Comparison of ENCODE assay signal across 9 cellular contexts in the genomic region with DNA sequence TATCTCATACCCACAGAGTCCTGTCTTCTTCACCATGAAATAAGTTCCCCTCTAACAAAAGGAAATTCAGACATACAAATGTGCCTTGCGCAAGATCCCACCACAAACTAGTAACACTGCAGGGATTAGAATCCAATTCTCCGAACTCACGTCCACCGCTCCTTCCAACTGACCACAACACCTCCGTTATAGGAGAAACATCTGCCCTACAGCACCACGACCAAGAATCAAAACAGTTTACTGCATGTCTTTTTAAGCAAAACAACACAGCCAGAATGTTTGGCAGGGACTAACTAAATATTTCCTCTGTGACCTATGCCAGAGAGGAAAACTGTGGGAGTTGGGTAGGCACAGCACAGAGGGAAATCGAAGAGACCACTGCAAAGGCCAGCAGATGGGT.
A peak's percentile ranks its signal among the peaks of the same experiment; 100 is the strongest.
DNase-seq lines count a peak whose midpoint lies in the region; ATAC-seq and TF ChIP-seq lines count a peak whose summit lies in the region.
"Had no signal": no experiment of that assay in that cellular context is flagged by ENCODE, and none has a peak within 500 bp of the region (broad histone marks: within the 10 kb centered on the region; RNA-seq: fewer than 3 reads in every experiment).

No MANE protein-coding gene starts in this region.

- no peak overlapping the region for H4K5ac ChIP-seq in H9 (ENCODE audit: insufficient read length, low read depth, low read length)

- no peak overlapping the region for H3K27ac Mint-ChIP-seq in H9

- H2BK15ac ChIP-seq in H9 (ENCODE audit: low read depth, low read length): peak overlapping the region; percentile 37; the same call in 1 of the 2 replicates

- H3K9me3 Mint-ChIP-seq in H9: no peaks in the 10 kb centered on the region; a peak in 1 of 5 replicates

- H3K36me3 ChIP-seq in heart right ventricle (no peaks in the 10 kb centered on the region), skeletal muscle tissue (ENCODE audit: control insufficient read depth in 3 of 3, insufficient read depth in 3 of 3, low read length in 3 of 3) (no peaks in the 10 kb centered on the region)

- H3K9ac ChIP-seq in H9 (ENCODE audit: extremely low read depth, insufficient read length, low read length): no peak overlapping the region
- peak overlapping the region in 1 of 3 donors; percentile 28 for H3K9ac ChIP-seq in skeletal muscle tissue (ENCODE audit: low read depth in 1 of 3, low read length in 3 of 3)

- H2BK120ac ChIP-seq in H9 (ENCODE audit: low read depth, low read length, poor library complexity, severe bottlenecking): no peak overlapping the region

- H3K14ac ChIP-seq in H9 (ENCODE audit: insufficient read depth, low read length): no peak overlapping the region

- no peak overlapping the region for H3K4me3 Mint-ChIP-seq in H9

- no peak overlapping the region for H4K91ac ChIP-seq in H9 (ENCODE audit: insufficient read length, low read depth, low read length)

- TF ChIP-seq CTCF in H9 (conservative IDR thresholded peaks at IDR 0.05) (no peak), heart right ventricle (IDR thresholded peaks at IDR 0.05) (no peak), coronary artery (IDR thresholded peaks at IDR 0.05) (no peak)

- no peak overlapping the region for H3K4me2 ChIP-seq in H9 (ENCODE audit: insufficient read depth, insufficient read length, low read length)

- no peaks in the 10 kb centered on the region for H3K79me2 ChIP-seq in H9 (ENCODE audit: insufficient read depth, low read length)

- peaks cover 0 to 4% (median 2%) of the 10 kb centered on the region in 3 experiments; a peak in 3 of 7 replicates for H3K36me3 Mint-ChIP-seq in H9 (ENCODE audit: insufficient read depth in 1 of 3, low read depth in 3 of 3)

- no peak overlapping the region for H3K23ac ChIP-seq in H9 (ENCODE audit: insufficient read length, low read depth, low read length)

- H3K23me2 ChIP-seq in H9 (ENCODE audit: insufficient read length, low read depth, low read length, poor library complexity, severe bottlenecking): no peaks in the 10 kb centered on the region

- ATAC-seq in heart right ventricle: peak in 7 of 8 donors; percentile 42 to 64 (median 51)
- no peak for ATAC-seq in HG02571 (IDR thresholded peaks at IDR 0.05; ENCODE audit: unreplicated experiment)
- ATAC-seq in HG02981 (IDR thresholded peaks at IDR 0.05; ENCODE audit: unreplicated experiment): no peak

- H3K4ac ChIP-seq in H9 (ENCODE audit: low read depth, low read length): no peak overlapping the region; the same call in 1 of the 2 replicates

- H4K8ac ChIP-seq in H9 (replicated peaks; ENCODE audit: insufficient read length, low read depth, low read length): no peak overlapping the region

- H3K18ac ChIP-seq in H9 (ENCODE audit: insufficient read length, low read depth, low read length): no peak overlapping the region

- no CpG with 5 or more reads among the region's 7 CpGs for WGBS in H9 (ENCODE audit: extremely low coverage, insufficient read length, low lambda C conversion rate)
- 44 to 53% methylated on average over 7 of the region's 7 CpGs for WGBS in heart right ventricle, 2 donors

- H3K4me1 ChIP-seq in H9 (ENCODE audit: insufficient read depth, low read length) (peaks cover 12% of the 10 kb centered on the region; the same call in 1 of the 2 replicates), heart right ventricle (peaks cover 0 to 59% (median 46%) of the 10 kb centered on the region in 9 donors), skeletal muscle tissue (ENCODE audit: control insufficient read depth in 3 of 3, insufficient read depth in 3 of 3, low read length in 3 of 3) (peaks cover 16 to 30% (median 21%) of the 10 kb centered on the region in 3 donors)

- H3K27me3 Mint-ChIP-seq in H9 (ENCODE audit: low read depth): no peaks in the 10 kb centered on the region

- no peak overlapping the region for H2BK5ac ChIP-seq in H9 (ENCODE audit: insufficient read length, low read length)

- H3K4me3 ChIP-seq in heart right ventricle (peak overlapping the region in 2 of 10 donors; percentile 4 to 9), skeletal muscle tissue (ENCODE audit: low read length in 3 of 3) (no peak overlapping the region), coronary artery (no peak overlapping the region)

- no peak overlapping the region for H3T11ph ChIP-seq in H9 (ENCODE audit: low read length)

- no peak overlapping the region for H2BK20ac ChIP-seq in H9 (ENCODE audit: low read depth, low read length, poor library complexity, severe bottlenecking)

- H3K27ac ChIP-seq in H9 (ENCODE audit: insufficient read length, low read depth, low read length): no peak overlapping the region
- H3K27ac ChIP-seq in heart right ventricle: peak overlapping the region in 9 of 10 donors; percentile 7 to 84 (median 60)
- peak overlapping the region; percentile 24 for H3K27ac ChIP-seq in skeletal muscle tissue (ENCODE audit: low read depth, low read length)
- H3K27ac ChIP-seq in coronary artery: no peak overlapping the region

- H3K4me1 Mint-ChIP-seq in H9: peaks cover 46 to 47% of the 10 kb centered on the region in 2 experiments

- no peak overlapping the region for H2BK12ac ChIP-seq in H9 (ENCODE audit: insufficient read length, low read depth, low read length)

- no peak overlapping the region for H3K56ac ChIP-seq in H9 (ENCODE audit: insufficient read length, low read depth, low read length)

- H3K79me1 ChIP-seq in H9 (ENCODE audit: insufficient read depth, low read depth, low read length, poor library complexity, severe bottlenecking): no peaks in the 10 kb centered on the region

- H2AFZ ChIP-seq in H9 (ENCODE audit: low read length): no peak overlapping the region

- H3K9me3 ChIP-seq in H9 (ENCODE audit: control insufficient read depth, low read depth, low read length) (no peaks in the 10 kb centered on the region), heart right ventricle (no peaks in the 10 kb centered on the region), skeletal muscle tissue (ENCODE audit: control insufficient read depth in 3 of 3, low read length in 3 of 3) (no peaks in the 10 kb centered on the region)

- H3K27me3 ChIP-seq in H9 (ENCODE audit: insufficient read depth, low read length): no peaks in the 10 kb centered on the region
- no peaks in the 10 kb centered on the region for H3K27me3 ChIP-seq in heart right ventricle
- H3K27me3 ChIP-seq in skeletal muscle tissue (ENCODE audit: control insufficient read depth in 3 of 3, insufficient read depth in 3 of 3, low read length in 3 of 3): no peaks in the 10 kb centered on the region

- H2AK5ac ChIP-seq in H9 (ENCODE audit: insufficient read length, low read length): no peak overlapping the region

- no peaks in the 10 kb centered on the region for H4K20me1 ChIP-seq in H9 (ENCODE audit: control insufficient read depth, insufficient read depth, insufficient read length)

- DNase-seq in H9: no peak
- DNase-seq in amniotic epithelial cell (ENCODE audit: low read depth): peak; percentile 97
- DNase-seq in heart right ventricle: peak in 1 of 2 donors; percentile 12
- DNase-seq in coronary artery (ENCODE audit: low spot score): no peak
- DNase-seq in LoVo (ENCODE audit: low spot score): no peak
- DNase-seq: NCI-H774 had no signal

- intact Hi-C loops in heart right ventricle (cut with DNase I): loop anchor here in 2 of 10 donors (5.0 to 10.0 kb wide), 2 partner anchors 34 to 77 kb away; a partner anchor contains a TSS

Comparison
In these comparisons a context has a peak if more than half of its experiments do, and no peak if none do; other contexts are left out.
1. H3K27ac ChIP-seq: peak in heart right ventricle (9 of 10) and skeletal muscle tissue (single experiment); none in H9 (single experiment) and coronary artery (0 of 2).
2. ATAC-seq: peak in heart right ventricle (7 of 8); none in HG02571 (single experiment) and HG02981 (single experiment).